Comparison of ENCODE assay signal across 1 cellular context in genomic region chr13:24271611-24272451, GRCh38.
TF ChIP-seq lines count a peak whose summit lies in the region.

No MANE protein-coding gene starts in this region.

TF ChIP-seq in HEK293, 187 proteins besides CTCF, POLR2A, EP300 and RAD21 (continued from another document and continues in another):
- TF ChIP-seq, protein P1, sequence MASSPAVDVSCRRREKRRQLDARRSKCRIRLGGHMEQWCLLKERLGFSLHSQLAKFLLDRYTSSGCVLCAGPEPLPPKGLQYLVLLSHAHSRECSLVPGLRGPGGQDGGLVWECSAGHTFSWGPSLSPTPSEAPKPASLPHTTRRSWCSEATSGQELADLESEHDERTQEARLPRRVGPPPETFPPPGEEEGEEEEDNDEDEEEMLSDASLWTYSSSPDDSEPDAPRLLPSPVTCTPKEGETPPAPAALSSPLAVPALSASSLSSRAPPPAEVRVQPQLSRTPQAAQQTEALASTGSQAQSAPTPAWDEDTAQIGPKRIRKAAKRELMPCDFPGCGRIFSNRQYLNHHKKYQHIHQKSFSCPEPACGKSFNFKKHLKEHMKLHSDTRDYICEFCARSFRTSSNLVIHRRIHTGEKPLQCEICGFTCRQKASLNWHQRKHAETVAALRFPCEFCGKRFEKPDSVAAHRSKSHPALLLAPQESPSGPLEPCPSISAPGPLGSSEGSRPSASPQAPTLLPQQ (tag by site-specific recombination; IDR thresholded peaks at IDR 0.05) = no peak
- TF ChIP-seq ZNF221 (tag by site-specific recombination; IDR thresholded peaks at IDR 0.05; ENCODE audit: borderline replicate concordance) = no peak
- no peak for TF ChIP-seq ZNF280D (tag by site-specific recombination; IDR thresholded peaks at IDR 0.05)
- TF ChIP-seq FEZF1 (tag by site-specific recombination; IDR thresholded peaks at IDR 0.05) = peak; percentile 30; the same call in 1 of the 2 replicates
- no peak for TF ChIP-seq ZNF768 (tag by site-specific recombination; IDR thresholded peaks at IDR 0.05)
- TF ChIP-seq, protein P2, sequence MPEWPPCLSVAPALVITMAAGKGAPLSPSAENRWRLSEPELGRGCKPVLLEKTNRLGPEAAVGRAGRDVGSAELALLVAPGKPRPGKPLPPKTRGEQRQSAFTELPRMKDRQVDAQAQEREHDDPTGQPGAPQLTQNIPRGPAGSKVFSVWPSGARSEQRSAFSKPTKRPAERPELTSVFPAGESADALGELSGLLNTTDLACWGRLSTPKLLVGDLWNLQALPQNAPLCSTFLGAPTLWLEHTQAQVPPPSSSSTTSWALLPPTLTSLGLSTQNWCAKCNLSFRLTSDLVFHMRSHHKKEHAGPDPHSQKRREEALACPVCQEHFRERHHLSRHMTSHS (tag by site-specific recombination; IDR thresholded peaks at IDR 0.05) = no peak
- no peak for TF ChIP-seq ZNF792 (tag by site-specific recombination; IDR thresholded peaks at IDR 0.05)
- TF ChIP-seq MEIS1 (CRISPR knock-in tag; IDR thresholded peaks at IDR 0.05; ENCODE audit: borderline replicate concordance) = no peak
- TF ChIP-seq ZNF121 (tag by site-specific recombination; IDR thresholded peaks at IDR 0.05) = no peak
- no peak for TF ChIP-seq ZBTB44 (tag by site-specific recombination; IDR thresholded peaks at IDR 0.05)
- peak; percentile 50; the same call in 1 of the 2 replicates for TF ChIP-seq ZBTB20 (tag by site-specific recombination; IDR thresholded peaks at IDR 0.05)
- no peak for TF ChIP-seq OVOL3 (tag by site-specific recombination; IDR thresholded peaks at IDR 0.05)
- no peak for TF ChIP-seq ZNF626 (tag by site-specific recombination; IDR thresholded peaks at IDR 0.05)
- TF ChIP-seq OSR2 (tag by site-specific recombination; IDR thresholded peaks at IDR 0.05) = peak; percentile 79
- TF ChIP-seq ZNF670 (tag by site-specific recombination; IDR thresholded peaks at IDR 0.05; ENCODE audit: low read depth) = no peak
- no peak for TF ChIP-seq ZNF664 (tag by site-specific recombination; IDR thresholded peaks at IDR 0.05)
- TF ChIP-seq YY2 (tag by site-specific recombination; IDR thresholded peaks at IDR 0.05) = no peak
- TF ChIP-seq ZNF555 (tag by site-specific recombination; conservative IDR thresholded peaks at IDR 0.05) = no peak
- no peak for TF ChIP-seq ZNF654 (tag by site-specific recombination; IDR thresholded peaks at IDR 0.05; ENCODE audit: low read depth)
- no peak for TF ChIP-seq ZNF658 (tag by site-specific recombination; IDR thresholded peaks at IDR 0.05)
- TF ChIP-seq GFI1B (tag by site-specific recombination; IDR thresholded peaks at IDR 0.05) = no peak
- TF ChIP-seq, protein P3, sequence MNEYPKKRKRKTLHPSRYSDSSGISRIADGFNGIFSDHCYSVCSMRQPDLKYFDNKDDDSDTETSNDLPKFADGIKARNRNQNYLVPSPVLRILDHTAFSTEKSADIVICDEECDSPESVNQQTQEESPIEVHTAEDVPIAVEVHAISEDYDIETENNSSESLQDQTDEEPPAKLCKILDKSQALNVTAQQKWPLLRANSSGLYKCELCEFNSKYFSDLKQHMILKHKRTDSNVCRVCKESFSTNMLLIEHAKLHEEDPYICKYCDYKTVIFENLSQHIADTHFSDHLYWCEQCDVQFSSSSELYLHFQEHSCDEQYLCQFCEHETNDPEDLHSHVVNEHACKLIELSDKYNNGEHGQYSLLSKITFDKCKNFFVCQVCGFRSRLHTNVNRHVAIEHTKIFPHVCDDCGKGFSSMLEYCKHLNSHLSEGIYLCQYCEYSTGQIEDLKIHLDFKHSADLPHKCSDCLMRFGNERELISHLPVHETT (tag by site-specific recombination; IDR thresholded peaks at IDR 0.05) = no peak
- TF ChIP-seq ZNF140 (tag by site-specific recombination; IDR thresholded peaks at IDR 0.05) = no peak
- peak; percentile 48; the same call in 1 of the 2 replicates for TF ChIP-seq ZXDB (tag by site-specific recombination; IDR thresholded peaks at IDR 0.05)
- TF ChIP-seq TRIM28 (IDR thresholded peaks at IDR 0.05; ENCODE audit: borderline replicate concordance, low read length) = no peak
- TF ChIP-seq ZNF558 (tag by site-specific recombination; IDR thresholded peaks at IDR 0.05) = no peak
- TF ChIP-seq ZBTB1 (tag by site-specific recombination; IDR thresholded peaks at IDR 0.05) = no peak
- no peak for TF ChIP-seq ZNF366 (tag by site-specific recombination; conservative IDR thresholded peaks at IDR 0.05)
- TF ChIP-seq ZNF184 (tag by site-specific recombination; IDR thresholded peaks at IDR 0.05) = no peak
- TF ChIP-seq KLF17 (tag by site-specific recombination; IDR thresholded peaks at IDR 0.05) = no peak
- no peak for TF ChIP-seq INSM2 (tag by site-specific recombination; IDR thresholded peaks at IDR 0.05)
- no peak for TF ChIP-seq ZNF248 (tag by site-specific recombination; IDR thresholded peaks at IDR 0.05)
- no peak for TF ChIP-seq ZNF280C (tag by site-specific recombination; IDR thresholded peaks at IDR 0.05)
- TF ChIP-seq ZSCAN16 (tag by site-specific recombination; IDR thresholded peaks at IDR 0.05) = no peak
- no peak for TF ChIP-seq ZNF596 (tag by site-specific recombination; IDR thresholded peaks at IDR 0.05)
- no peak for TF ChIP-seq ZNF560 (tag by site-specific recombination; IDR thresholded peaks at IDR 0.05; ENCODE audit: borderline replicate concordance)
- TF ChIP-seq, protein P4, sequence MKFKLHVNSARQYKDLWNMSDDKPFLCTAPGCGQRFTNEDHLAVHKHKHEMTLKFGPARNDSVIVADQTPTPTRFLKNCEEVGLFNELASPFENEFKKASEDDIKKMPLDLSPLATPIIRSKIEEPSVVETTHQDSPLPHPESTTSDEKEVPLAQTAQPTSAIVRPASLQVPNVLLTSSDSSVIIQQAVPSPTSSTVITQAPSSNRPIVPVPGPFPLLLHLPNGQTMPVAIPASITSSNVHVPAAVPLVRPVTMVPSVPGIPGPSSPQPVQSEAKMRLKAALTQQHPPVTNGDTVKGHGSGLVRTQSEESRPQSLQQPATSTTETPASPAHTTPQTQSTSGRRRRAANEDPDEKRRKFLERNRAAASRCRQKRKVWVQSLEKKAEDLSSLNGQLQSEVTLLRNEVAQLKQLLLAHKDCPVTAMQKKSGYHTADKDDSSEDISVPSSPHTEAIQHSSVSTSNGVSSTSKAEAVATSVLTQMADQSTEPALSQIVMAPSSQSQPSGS (tag by site-specific recombination; IDR thresholded peaks at IDR 0.05; ENCODE audit: low read depth) = no peak
- TF ChIP-seq ZFP37 (tag by site-specific recombination; IDR thresholded peaks at IDR 0.05) = no peak
- TF ChIP-seq ZNF311 (tag by site-specific recombination; IDR thresholded peaks at IDR 0.05; ENCODE audit: borderline replicate concordance) = no peak
- no peak for TF ChIP-seq ZNF404 (tag by site-specific recombination; IDR thresholded peaks at IDR 0.05)
- no peak for TF ChIP-seq ZNF24 (tag by site-specific recombination; IDR thresholded peaks at IDR 0.05)
- peak; percentile 56; the same call in 1 of the 2 replicates for TF ChIP-seq ZBTB17 (tag by site-specific recombination; IDR thresholded peaks at IDR 0.05)
- TF ChIP-seq ZBTB21 (tag by site-specific recombination; IDR thresholded peaks at IDR 0.05) = no peak
- TF ChIP-seq ZNF510 (tag by site-specific recombination; IDR thresholded peaks at IDR 0.05; ENCODE audit: insufficient replicate concordance) = no peak
- no peak for TF ChIP-seq ZNF629 (tag by site-specific recombination; IDR thresholded peaks at IDR 0.05)
- no peak for TF ChIP-seq YY1 (tag by site-specific recombination; IDR thresholded peaks at IDR 0.05)
- TF ChIP-seq ZNF426 (tag by site-specific recombination; IDR thresholded peaks at IDR 0.05) = no peak
- no peak for TF ChIP-seq ZNF394 (tag by site-specific recombination; IDR thresholded peaks at IDR 0.05; ENCODE audit: borderline replicate concordance)
- peak; percentile 85 for TF ChIP-seq ZNF335 (tag by site-specific recombination; conservative IDR thresholded peaks at IDR 0.05)
- TF ChIP-seq KLF7 (tag by site-specific recombination; IDR thresholded peaks at IDR 0.05; ENCODE audit: borderline replicate concordance) = no peak
- TF ChIP-seq GLI4 (tag by site-specific recombination; IDR thresholded peaks at IDR 0.05) = no peak
- TF ChIP-seq ZNF114 (tag by site-specific recombination; IDR thresholded peaks at IDR 0.05) = no peak
- no peak for TF ChIP-seq ZNF785 (tag by site-specific recombination; IDR thresholded peaks at IDR 0.05)
- peak; percentile 23; the same call in 1 of the 2 replicates for TF ChIP-seq ZFHX2 (tag by site-specific recombination; conservative IDR thresholded peaks at IDR 0.05)
- no peak for TF ChIP-seq BCL11B (tag by site-specific recombination; IDR thresholded peaks at IDR 0.05; ENCODE audit: low read depth)
- TF ChIP-seq, protein P5, sequence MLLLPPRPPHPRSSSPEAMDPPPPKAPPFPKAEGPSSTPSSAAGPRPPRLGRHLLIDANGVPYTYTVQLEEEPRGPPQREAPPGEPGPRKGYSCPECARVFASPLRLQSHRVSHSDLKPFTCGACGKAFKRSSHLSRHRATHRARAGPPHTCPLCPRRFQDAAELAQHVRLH (tag by site-specific recombination; IDR thresholded peaks at IDR 0.05) = no peak
- no peak for TF ChIP-seq SP3 (tag by site-specific recombination; IDR thresholded peaks at IDR 0.05)
- no peak for TF ChIP-seq ZNF16 (tag by site-specific recombination; IDR thresholded peaks at IDR 0.05; ENCODE audit: low read depth)
- no peak for TF ChIP-seq ZNF266 (tag by site-specific recombination; IDR thresholded peaks at IDR 0.05; ENCODE audit: low read depth)
